ENCODE assay signal across 8 cellular contexts in the genomic region with DNA sequence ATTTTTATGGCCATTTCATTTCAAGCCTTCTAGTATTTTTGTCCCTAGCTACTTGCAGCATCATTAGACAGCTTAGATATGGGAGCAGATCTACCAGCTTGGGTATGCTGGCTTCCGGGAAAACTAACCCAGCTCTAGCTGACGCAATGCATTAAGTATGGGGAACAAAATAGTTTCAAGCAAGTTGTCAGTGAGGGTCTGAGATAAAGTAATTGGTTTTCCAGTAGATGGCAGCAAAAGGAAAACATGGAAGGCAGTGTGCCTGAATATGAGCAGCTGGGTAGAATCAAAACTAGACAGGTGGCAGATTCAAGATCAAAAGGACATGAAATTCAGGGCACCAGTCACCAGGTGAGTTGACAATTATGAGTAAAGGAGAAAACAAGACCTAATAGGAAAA.
DNase-seq lines count a peak whose midpoint lies in the region; ATAC-seq, FAIRE-seq and TF ChIP-seq lines count a peak whose summit lies in the region.

No MANE protein-coding gene starts in this region.

- ATAC-seq in lower lobe of right lung (peak; percentile 74 to 78), HG02623 (IDR thresholded peaks at IDR 0.05; ENCODE audit: unreplicated experiment) (no peak), HG02885 (IDR thresholded peaks at IDR 0.05; ENCODE audit: poor library complexity, unreplicated experiment) (no peak), GM21737 (IDR thresholded peaks at IDR 0.05; ENCODE audit: unreplicated experiment) (no peak)

- no peaks in the 10 kb centered on the region for H3K36me3 ChIP-seq in lower lobe of right lung

- intact Hi-C loops in lower lobe of right lung (cut with DNase I) = no loop called here

- no peak overlapping the region for H3K27ac ChIP-seq in lower lobe of right lung

- H3K27me3 ChIP-seq in lower lobe of right lung (ENCODE audit: low read depth) = no peaks in the 10 kb centered on the region

- no peaks in the 10 kb centered on the region for H3K9me3 ChIP-seq in lower lobe of right lung

- DNase-seq in GM04503 (ENCODE audit: low read depth) (peak; percentile 41), NCI-H146 (lab: John Stamatoyannopoulos, UW) (peak; percentile 81), amniotic epithelial cell (ENCODE audit: low read depth) (peak; percentile 93), lower lobe of right lung (no peak), frontal cortex (ENCODE audit: low spot score in 2 of 2) (no peak)

- FAIRE-seq in frontal cortex (lab: Jason Lieb, UNC) = no peak

- H3K4me1 ChIP-seq in lower lobe of right lung = no peaks in the 10 kb centered on the region

- no peak overlapping the region for H3K4me3 ChIP-seq in lower lobe of right lung

- TF ChIP-seq CTCF in lower lobe of right lung (IDR thresholded peaks at IDR 0.05) = no peak

Comparison
In these comparisons a context has a peak if more than half of its experiments do, and no peak if none do; other contexts are left out.
1. DNase-seq: peak in GM04503 (single experiment), NCI-H146 (single experiment) and amniotic epithelial cell (single experiment); none in lower lobe of right lung (single experiment) and frontal cortex (0 of 2).
2. ATAC-seq: peak in lower lobe of right lung (2 of 2); none in HG02623 (single experiment), HG02885 (single experiment) and GM21737 (single experiment).